In the genomic region with DNA sequence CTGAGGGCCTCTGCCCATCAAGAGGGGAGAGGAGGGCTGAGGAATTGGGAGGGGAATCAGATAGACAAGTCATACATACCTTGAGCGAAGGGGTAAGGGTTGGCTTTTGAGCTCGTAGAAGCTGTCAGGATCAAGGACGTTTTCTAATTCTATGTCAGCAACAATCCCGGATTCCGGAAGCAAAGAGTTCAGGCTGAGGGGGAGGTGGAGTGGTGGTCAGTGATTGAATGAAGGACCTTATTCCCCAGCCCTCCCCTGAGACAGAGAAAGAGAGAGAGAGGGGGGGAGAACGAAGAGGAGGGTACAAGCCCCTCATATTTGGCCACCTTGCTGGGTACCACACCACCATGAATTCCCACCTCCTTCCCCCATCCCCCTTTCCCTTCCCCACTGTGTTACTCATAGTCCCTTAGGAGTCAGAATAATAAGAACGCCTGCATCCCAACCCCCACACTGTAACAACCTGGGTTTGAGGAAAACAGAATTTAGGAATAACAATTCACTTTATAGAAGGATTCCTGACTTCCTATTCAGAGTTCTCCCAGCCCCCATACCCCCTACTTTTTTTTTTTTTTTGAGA, we compare ENCODE assay signal across 1 cellular context.
TF ChIP-seq lines count a peak whose summit lies in the region.

No MANE protein-coding gene starts in this region.

TF ChIP-seq in HCT116, 20 proteins besides CTCF, POLR2A, EP300 and RAD21:
- no peak for TF ChIP-seq YY1 (IDR thresholded peaks at IDR 0.05; ENCODE audit: extremely low read depth, insufficient replicate concordance, low read depth, low read length)
